ENCODE assay signal across 24 cellular contexts in genomic region chr3:122688996-122689395, GRCh38. TPM values are rescaled to one million over a fixed set of nuclear protein-coding genes. Genes with fewer than 3 reads are reported as not detected.
DNase-seq lines count a peak whose midpoint lies in the region; ATAC-seq, FAIRE-seq and TF ChIP-seq lines count a peak whose summit lies in the region.
"Had no signal": no experiment of that assay in that cellular context is flagged by ENCODE, and none has a peak within 500 bp of the region (broad histone marks: within the 10 kb centered on the region; RNA-seq: fewer than 3 reads in every experiment).

No MANE protein-coding gene starts in this region.

- BruUV-seq in GM12878 (replicated peaks; lab: Mats Ljungman, UMichigan) = no TSS peak

- peaks cover 11 to 56% (median 39%) of the 10 kb centered on the region in 5 donors for H3K36me3 Mint-ChIP-seq in naive thymus-derived CD4-positive, alpha-beta T cell

- no peaks in the 10 kb centered on the region for H3K27me3 Mint-ChIP-seq in naive thymus-derived CD4-positive, alpha-beta T cell
- H3K27me3 Mint-ChIP-seq: activated naive CD4-positive, alpha-beta T cell treated with anti-CD3 and anti-CD28 coated beads, Interleukin-2, amount 10 ng/mL, durations not matched to agents 7 days and 5 days had no signal

- peaks cover 12% of the 10 kb centered on the region for H3K79me2 ChIP-seq in GM12878 (ENCODE audit: control insufficient read depth, insufficient read depth, low read length)

- no peaks in the 10 kb centered on the region for H3K9me3 Mint-ChIP-seq in naive thymus-derived CD4-positive, alpha-beta T cell
- H3K9me3 Mint-ChIP-seq: activated naive CD4-positive, alpha-beta T cell treated with anti-CD3 and anti-CD28 coated beads, Interleukin-2, amount 10 ng/mL, durations not matched to agents 7 days and 5 days; activated T-cell treated with anti-CD3 and anti-CD28 coated beads, Interleukin-2, amount 50 U/mL, for 4 hours; endodermal cell; nephron had no signal

- H3K4me3 Mint-ChIP-seq in naive thymus-derived CD4-positive, alpha-beta T cell = no peak overlapping the region
- H3K4me3 Mint-ChIP-seq: activated naive CD4-positive, alpha-beta T cell treated with anti-CD3 and anti-CD28 coated beads, Interleukin-2, amount 10 ng/mL, durations not matched to agents 7 days and 5 days; activated T-cell treated with anti-CD3 and anti-CD28 coated beads, Interleukin-2, amount 50 U/mL, for 4 hours; endodermal cell; nephron had no signal

- intact Hi-C loops in GM12878 (cut with micrococcal nuclease; ENCODE audit: unreplicated experiment) = no loop called here
- intact Hi-C loops in naive thymus-derived CD4-positive, alpha-beta T cell (cut with micrococcal nuclease) = loop anchor here in 1 of 2 donors (10.0 kb wide), 1 partner anchor 854 kb away; the partner anchor contains the start of genes EAF2 and IQCB1

- no peak for FAIRE-seq in GM12891 (lab: Jason Lieb, UNC)
- no peak for FAIRE-seq in GM12878 (lab: Jason Lieb, UNC)
- FAIRE-seq: astrocyte, H54, islet of Langerhans had no signal

- peak overlapping the region in 1 of 9 donors; percentile 19 for H3K27ac Mint-ChIP-seq in naive thymus-derived CD4-positive, alpha-beta T cell
- H3K27ac Mint-ChIP-seq: endodermal cell, nephron had no signal

- WGBS in GM12878 (ENCODE audit: insufficient coverage, insufficient replicate concordance, low lambda C conversion rate, missing lambda C conversion rate) = 87% methylated on average over 4 of the region's 4 CpGs

- RAD21 ChIA-PET in GM12878 (lab: Charles Lee; ENCODE audit: unreplicated experiment) = interaction anchor here (1.0 kb wide), 1 partner anchor 9 kb away, joined by 3 read pairs; no protein-coding TSS in a partner anchor

- H4K20me1 ChIP-seq in GM12878 (ENCODE audit: control insufficient read depth, insufficient read depth) = peaks cover 2% of the 10 kb centered on the region; the same call in 1 of the 2 replicates

- no peak for TF ChIP-seq RAD21 in GM12878 (IDR thresholded peaks at IDR 0.05; ENCODE audit: insufficient read depth, low read depth, low read length)

- TF ChIP-seq POLR2A in GM12891 (IDR thresholded peaks at IDR 0.05; ENCODE audit: low read depth, low read length) (no peak), GM12878 (IDR thresholded peaks at IDR 0.05; ENCODE audit: low read depth, low read length) (no peak)

- CTCF ChIA-PET in GM12878 (lab: Yijun Ruan, JAX) = interaction anchor here (1.0 to 1.9 kb wide), 2 partner anchors 210 to 297 kb away, joined by 3 to 7 read pairs; no protein-coding TSS in a partner anchor
- CTCF ChIA-PET in naive thymus-derived CD4-positive, alpha-beta T cell (lab: Charles Lee) = no interaction called here

- DNase-seq in GM12891 (ENCODE audit: insufficient read length, low spot score) = no peak
- peak; percentile 41 for DNase-seq in NAMALWA (ENCODE audit: low spot score)
- no peak for DNase-seq in GM12878 (ENCODE audit: low read depth, low spot score)
- DNase-seq in naive thymus-derived CD4-positive, alpha-beta T cell = no peak
- DNase-seq in globus pallidus (ENCODE audit: low spot score) = no peak
- DNase-seq in NCI-H128 (lab: John Stamatoyannopoulos, UW; ENCODE audit: unreplicated experiment) = no peak
- DNase-seq: activated naive CD4-positive, alpha-beta T cell treated with anti-CD3 and anti-CD28 coated beads, Interleukin-2, amount 10 ng/mL, durations not matched to agents 7 days and 5 days; activated T-cell treated with anti-CD3 and anti-CD28 coated beads, Interleukin-2, amount 50 U/mL, for 4 hours; endodermal cell; heart left ventricle; mesendoderm; NCI-H1092; NCI-H2081 treated with DMSO at 0.1 percent for 48 hours; NCI-H510A; stimulated activated CD4-positive, alpha-beta T cell treated with anti-CD3 and anti-CD28 coated beads, Interleukin-2, amount 100 ng/mL, for 24 hours; upper lobe of left lung; WERI-Rb-1 had no signal

- no peak for TF ChIP-seq EP300 in GM12878 (IDR thresholded peaks at IDR 0.05; ENCODE audit: borderline replicate concordance in 1 of 2, control insufficient read depth in 1 of 2, low read depth in 2 of 2, low read length in 2 of 2)

- in situ Hi-C loops in GM12878 (cut with MboI) = loop anchor here (10.0 kb wide), 2 partner anchors 584 to 1034 kb away; no protein-coding TSS in a partner anchor

- H3K4me1 Mint-ChIP-seq in naive thymus-derived CD4-positive, alpha-beta T cell = peaks cover 13 to 47% (median 20%) of the 10 kb centered on the region in 7 donors
- H3K4me1 Mint-ChIP-seq: nephron had no signal

- no peak for TF ChIP-seq CTCF in GM12878 (IDR thresholded peaks at IDR 0.05 in 2 of 3, conservative IDR thresholded peaks at IDR 0.05 in 1 of 3; ENCODE audit: control insufficient read depth in 2 of 3, extremely low read depth in 1 of 3, insufficient read depth in 1 of 3, low read depth in 3 of 3, low read length in 3 of 3)

- H3K9ac ChIP-seq in GM12878 (ENCODE audit: control insufficient read depth, insufficient read depth, low read length) = no peak overlapping the region

- no peaks in the 10 kb centered on the region for H3K27me3 ChIP-seq in GM12878 (replicated peaks in 1 of 2; ENCODE audit: control insufficient read depth in 2 of 2, insufficient read depth in 2 of 2, low read length in 1 of 2)
- no peaks in the 10 kb centered on the region for H3K27me3 ChIP-seq in naive thymus-derived CD4-positive, alpha-beta T cell (ENCODE audit: control insufficient read depth in 2 of 2, insufficient read depth in 2 of 2, low read length in 2 of 2)
- H3K27me3 ChIP-seq: heart left ventricle, upper lobe of left lung had no signal

- H3K4me1 ChIP-seq in GM12878 (ENCODE audit: control insufficient read depth, insufficient read depth, low read length) = peaks cover 6% of the 10 kb centered on the region; the same call in 1 of the 2 replicates
- peaks cover 0 to 9% of the 10 kb centered on the region in 2 donors for H3K4me1 ChIP-seq in naive thymus-derived CD4-positive, alpha-beta T cell (ENCODE audit: control insufficient read depth in 2 of 2, insufficient read depth in 2 of 2, low read length in 2 of 2)

- H2AFZ ChIP-seq in GM12878 (ENCODE audit: control insufficient read depth, low read depth, low read length) = no peak overlapping the region

- H3K4me2 ChIP-seq in GM12878 (ENCODE audit: control insufficient read depth, insufficient read depth) = no peak overlapping the region

- H3K36me3 ChIP-seq in GM12878 (ENCODE audit: control insufficient read depth in 2 of 2, insufficient read depth in 2 of 2, low read length in 1 of 2) = peaks cover 3 to 18% of the 10 kb centered on the region in 2 experiments
- H3K36me3 ChIP-seq in naive thymus-derived CD4-positive, alpha-beta T cell (ENCODE audit: control insufficient read depth in 2 of 3, insufficient read depth in 3 of 3, low read length in 3 of 3) = peaks cover 10 to 28% (median 21%) of the 10 kb centered on the region in 3 experiments
- H3K36me3 ChIP-seq: WERI-Rb-1 had no signal

- ATAC-seq in GM12878 (no peak), HG03039 (IDR thresholded peaks at IDR 0.05; ENCODE audit: unreplicated experiment) (no peak), HG03521 (IDR thresholded peaks at IDR 0.05; ENCODE audit: unreplicated experiment) (no peak)
- peak; percentile 36 for ATAC-seq in naive thymus-derived CD4-positive, alpha-beta T cell
- ATAC-seq: activated T-cell treated with anti-CD3 and anti-CD28 coated beads, Interleukin-2, amount 50 U/mL, for 4 hours; heart left ventricle; Right ventricle myocardium inferior had no signal

- SMC1A ChIA-PET in GM12878 (lab: Charles Lee; ENCODE audit: uncharacterized antibody, unreplicated experiment) = interaction anchor here (1.0 to 1.7 kb wide), 2 partner anchors 12 to 148 kb away, joined by 3 to 6 read pairs; no protein-coding TSS in a partner anchor

- no peak overlapping the region for H3K27ac ChIP-seq in GM12878 (ENCODE audit: control insufficient read depth, insufficient read depth)
- no peak overlapping the region for H3K27ac ChIP-seq in naive thymus-derived CD4-positive, alpha-beta T cell (ENCODE audit: low read depth, low read length)
- H3K27ac ChIP-seq: heart left ventricle, upper lobe of left lung, WERI-Rb-1 had no signal

- no peak overlapping the region for H3K4me3 ChIP-seq in GM12878
- no peak overlapping the region for H3K4me3 ChIP-seq in naive thymus-derived CD4-positive, alpha-beta T cell (ENCODE audit: low read length)
- H3K4me3 ChIP-seq: heart left ventricle, upper lobe of left lung had no signal

- POLR2A ChIA-PET in GM12878 (lab: Charles Lee) = interaction anchor here (1.2 kb wide), 1 partner anchor 16 kb away, joined by 4 read pairs; no protein-coding TSS in a partner anchor
- POLR2A ChIA-PET in naive thymus-derived CD4-positive, alpha-beta T cell (lab: Charles Lee) = interaction anchor here (1.6 kb wide), 1 partner anchor 10 kb away, joined by 4 read pairs; no protein-coding TSS in a partner anchor

- no peaks in the 10 kb centered on the region for H3K9me3 ChIP-seq in GM12878 (replicated peaks; ENCODE audit: control insufficient read depth, insufficient read depth, low read length)
- no peaks in the 10 kb centered on the region for H3K9me3 ChIP-seq in naive thymus-derived CD4-positive, alpha-beta T cell (ENCODE audit: control insufficient read depth in 2 of 3, low read length in 3 of 3)
- H3K9me3 ChIP-seq: heart left ventricle, upper lobe of left lung had no signal

TF ChIP-seq in GM12891, 5 proteins besides CTCF, POLR2A, EP300 and RAD21 (continues in another document):
- TF ChIP-seq SPI1 (IDR thresholded peaks at IDR 0.05; ENCODE audit: low read depth, low read length) = peak; percentile 42; the same call in 1 of the 2 replicates

RNA-seq across cellular contexts. Expression of gene PARP14, which starts 8.4 kb away (rescaled TPM):
- 24.6 TPM for polyA plus RNA-seq in GM12891 (2012; ENCODE audit: low read depth, missing spikeins)
- 774 and 778 TPM in 2 replicates for total RNA-seq in GM12878 (2013; cell fraction: nucleolus; rRNA removed)
- total RNA-seq in GM12878 (2014; rRNA removed) (111 and 132 TPM in 2 replicates), GM12878 (2014; rRNA removed; fragmentation: Illumina TruSeq; extraction: Trizol) (140 and 143 TPM in 2 replicates), GM12878 (2021) (87.0 and 95.5 TPM in 2 replicates)
- 32.0 TPM for polyA plus RNA-seq in GM12878 (2011; ENCODE audit: low read depth)
- polyA plus RNA-seq in GM12878 (2011; rRNA removed) (189 and 253 TPM in 2 replicates), GM12878 (2014; fragmentation: Illumina TruSeq; extraction: Trizol) (92.0 and 115 TPM in 2 replicates), GM12878 (2014; fragmentation: Nextera tagmentation; extraction: Ambion mirVana) (10 to 100 TPM; 21.6 to 57.0 TPM), GM12878 (2014; rRNA removed) (76.3 and 93.3 TPM in 2 replicates), GM12878 (2016; fragmentation: Nextera tagmentation; extraction: Ambion mirVana) (10 to 100 TPM; 39.8 to 44.3 TPM)
- polyA plus RNA-seq in GM12878 (2011; cell fraction: cytosol; rRNA removed) = 97.7 and 115 TPM in 2 replicates
- 202 and 212 TPM in 2 replicates for polyA plus RNA-seq in GM12878 (2011; cell fraction: nucleus; rRNA removed)
- 41.3 and 41.4 TPM in 2 replicates for polyA plus RNA-seq in GM12878 (2012)
- polyA minus RNA-seq in GM12878 (2011; rRNA and poly(A)+ RNA removed) = 213 and 234 TPM in 2 replicates
- polyA minus RNA-seq in GM12878 (2011; cell fraction: cytosol; rRNA and poly(A)+ RNA removed) = 86.9 and 96.8 TPM in 2 replicates
- 204 and 283 TPM in 2 replicates for polyA minus RNA-seq in GM12878 (2011; cell fraction: nucleus; rRNA and poly(A)+ RNA removed)
- total RNA-seq in naive thymus-derived CD4-positive, alpha-beta T cell = 100 to 1,000 TPM in 1 of 5 experiments, 10 to 100 TPM in 4; 27.9 to 154 (median 49.0) TPM
- polyA plus RNA-seq in naive thymus-derived CD4-positive, alpha-beta T cell = 10 to 100 TPM in 1 of 2 donors, 1 to 10 TPM in 1; 8.4 to 15.1 TPM
